Comparison of ENCODE assay signal across 25 cellular contexts in the genomic region with DNA sequence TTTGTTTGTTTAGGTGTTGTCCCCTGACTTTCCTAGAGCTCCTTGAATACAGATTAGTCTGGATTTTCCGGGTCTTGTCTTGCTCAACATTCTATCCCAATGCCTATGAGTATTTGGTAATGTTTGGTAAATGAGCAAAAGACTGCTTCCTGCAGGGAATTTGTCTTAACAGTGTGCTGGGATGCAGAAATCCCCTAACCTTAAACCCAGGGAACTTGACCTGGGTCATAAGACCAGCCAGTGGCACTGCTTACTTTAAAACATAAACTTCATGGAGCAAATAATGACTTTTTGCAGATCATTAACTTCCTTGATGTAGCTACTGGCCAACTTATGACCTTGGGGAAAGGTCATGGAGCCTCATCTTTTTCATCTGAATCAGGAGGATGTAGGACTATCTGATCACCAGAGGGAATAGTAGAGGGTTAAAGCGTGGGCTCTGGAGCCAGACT. TPM values are rescaled to one million over a fixed set of nuclear protein-coding genes. Genes with fewer than 3 reads are reported as not detected.
DNase-seq lines count a peak whose midpoint lies in the region; ATAC-seq, FAIRE-seq and TF ChIP-seq lines count a peak whose summit lies in the region.
"Had no signal": no experiment of that assay in that cellular context is flagged by ENCODE, and none has a peak within 500 bp of the region (broad histone marks: within the 10 kb centered on the region; RNA-seq: fewer than 3 reads in every experiment).

No MANE protein-coding gene starts in this region.

- H2BK12ac ChIP-seq in H1 (ENCODE audit: low read depth, low read length) (no peak overlapping the region), mesenchymal stem cell (ENCODE audit: low read length in 2 of 2) (no peak overlapping the region)

- H2AFZ ChIP-seq in H1 (ENCODE audit: low read length): no peak overlapping the region
- H2AFZ ChIP-seq in mesenchymal stem cell (ENCODE audit: low read depth, low read length): no peak overlapping the region
- no peak overlapping the region for H2AFZ ChIP-seq in GM23338

- H3K18ac ChIP-seq in H1 (ENCODE audit: extremely low read depth, low read length) (no peak overlapping the region), mesenchymal stem cell (ENCODE audit: low read depth in 1 of 2, low read length in 2 of 2) (no peak overlapping the region)

- H3K79me2 ChIP-seq in H1 (ENCODE audit: control insufficient read depth in 1 of 2, insufficient read depth in 2 of 2, low read length in 2 of 2) (no peaks in the 10 kb centered on the region), GM23338 (replicated peaks; ENCODE audit: insufficient read depth) (no peaks in the 10 kb centered on the region)

- WGBS in H1 (ENCODE audit: extremely low coverage in 1 of 2, insufficient coverage in 1 of 2, insufficient read length in 1 of 2, insufficient replicate concordance in 2 of 2, low coverage in 1 of 2, low lambda C conversion rate in 2 of 2, missing lambda C conversion rate in 1 of 2), 2 experiments: 88% methylated on average over 2 of the region's 2 CpGs; no CpG with 5 or more reads in 1 of the 2 experiments
- 91% methylated on average over 1 of the region's 2 CpGs for WGBS in mesenchymal stem cell

- no peak for DNase-seq in H1 (ENCODE audit: low read depth in 1 of 2, low spot score in 2 of 2)
- DNase-seq in left colon: no peak
- peak; percentile 24 for DNase-seq in mesenchymal stem cell
- DNase-seq in GM23338 (ENCODE audit: low spot score): no peak
- no peak for DNase-seq in NCI-H82 treated with DMSO at 0.1 percent for 48 hours (lab: John Stamatoyannopoulos, UW; ENCODE audit: unreplicated experiment)
- DNase-seq in HAP-1 (ENCODE audit: low spot score in 2 of 2): no peak
- DNase-seq: 8988T; ACHN; BE2C; Calu3; CD8-positive, alpha-beta memory T cell; DMS153; DND-41; GOT3; NCI-H1048; NCI-H1417; NCI-H1694; NCI-H2029 treated with DMSO at 0.1 percent for 48 hours; NCI-H526 treated with DMSO at 0.1 percent for 48 hours; RPMI8226; SHP77 had no signal

- peak overlapping the region; percentile 34; the same call in 1 of the 2 replicates for H3K27ac ChIP-seq in 22Rv1
- H3K27ac ChIP-seq in H1 (ENCODE audit: low read depth, low read length): no peak overlapping the region
- H3K27ac ChIP-seq in mesenchymal stem cell (ENCODE audit: low read length, poor library complexity, severe bottlenecking): peak overlapping the region; percentile 41
- H3K27ac ChIP-seq in GM23338 (ENCODE audit: low read depth): no peak overlapping the region

- H3K4me1 Mint-ChIP-seq in GM23338: peaks cover 7% of the 10 kb centered on the region; the same call in 2 of the 3 replicates

- no peaks in the 10 kb centered on the region for H3F3A ChIP-seq in GM23338 (replicated peaks; ENCODE audit: low read depth)

- TF ChIP-seq RAD21 in H1 (IDR thresholded peaks at IDR 0.05 in 1 of 2, conservative IDR thresholded peaks at IDR 0.05 in 1 of 2; ENCODE audit: low read depth in 2 of 2, low read length in 2 of 2): no peak

- H3K4me2 ChIP-seq in H1 (ENCODE audit: insufficient read depth in 1 of 2, low read depth in 2 of 2, low read length in 2 of 2) (no peak overlapping the region), mesenchymal stem cell (ENCODE audit: low read length, poor library complexity, severe bottlenecking) (no peak overlapping the region), GM23338 (no peak overlapping the region)

- H4K8ac ChIP-seq in H1 (ENCODE audit: extremely low read depth, insufficient read depth, low read length) (no peak overlapping the region), mesenchymal stem cell (ENCODE audit: low read length) (no peak overlapping the region)

- H3K56ac ChIP-seq in H1 (replicated peaks; ENCODE audit: insufficient read length, low read depth, low read length): no peak overlapping the region

- H3K9me3 Mint-ChIP-seq in GM23338: no peaks in the 10 kb centered on the region
- H3K9me3 Mint-ChIP-seq: CD14-positive monocyte; CD8-positive, alpha-beta memory T cell; IgD-negative memory B cell had no signal

- intact Hi-C loops in left colon (cut with DNase I, micrococcal nuclease): no loop called here

- CTCF ChIA-PET in H1 (lab: Charles Lee; ENCODE audit: partially characterized antibody): interaction anchor here (0.9 to 8.2 kb wide), 11 partner anchors 8 to 584 kb away, joined by 3 to 65 read pairs (median 5); no protein-coding TSS in a partner anchor

- H2BK20ac ChIP-seq in H1 (ENCODE audit: low read length): no peak overlapping the region

- TF ChIP-seq POLR2A in H1 (IDR thresholded peaks at IDR 0.05; ENCODE audit: control extremely low read depth in 1 of 2, low read depth in 2 of 2, low read length in 2 of 2): no peak

- H3K36me3 Mint-ChIP-seq in GM23338 (ENCODE audit: low read depth): no peaks in the 10 kb centered on the region

- TF ChIP-seq CTCF in 22Rv1 (IDR thresholded peaks at IDR 0.05) (no peak), H1 (IDR thresholded peaks at IDR 0.05; ENCODE audit: control extremely low read depth in 1 of 3, insufficient read depth in 1 of 3, low read depth in 1 of 3, low read length in 3 of 3) (no peak), GM23338 (conservative IDR thresholded peaks at IDR 0.05; ENCODE audit: low read depth in 2 of 2) (no peak)

- H2BK120ac ChIP-seq in H1 (replicated peaks; ENCODE audit: low read depth, low read length) (no peak overlapping the region), mesenchymal stem cell (ENCODE audit: low read depth, low read length) (no peak overlapping the region)

- H3K9me2 ChIP-seq in GM23338 (ENCODE audit: insufficient read depth): no peaks in the 10 kb centered on the region

- no peak overlapping the region for H3K9ac ChIP-seq in H1 (replicated peaks in 1 of 4; ENCODE audit: extremely low read depth in 1 of 4, low read depth in 3 of 4, low read length in 3 of 4)
- H3K9ac ChIP-seq in mesenchymal stem cell (ENCODE audit: low read length): no peak overlapping the region

- H3K14ac ChIP-seq in H1 (ENCODE audit: insufficient read length) (no peak overlapping the region), mesenchymal stem cell (ENCODE audit: low read length in 2 of 2) (no peak overlapping the region)

- H3K27me3 Mint-ChIP-seq in GM23338 (ENCODE audit: insufficient read depth, low read depth, poor library complexity): no peaks in the 10 kb centered on the region
- H3K27me3 Mint-ChIP-seq: IgD-negative memory B cell had no signal

- H4K20me1 ChIP-seq in H1 (replicated peaks in 1 of 2; ENCODE audit: control insufficient read depth in 1 of 2, insufficient read depth in 2 of 2, low read length in 2 of 2): peaks cover 0 to 2% of the 10 kb centered on the region in 2 experiments
- H4K20me1 ChIP-seq in GM23338 (replicated peaks; ENCODE audit: insufficient read depth): no peaks in the 10 kb centered on the region

- H3K4me3 Mint-ChIP-seq in GM23338: no peak overlapping the region
- H3K4me3 Mint-ChIP-seq: CD14-positive monocyte; CD8-positive, alpha-beta memory T cell had no signal

- in situ Hi-C loops in HAP-1 (cut with MboI; ENCODE audit: low sequenced_read_pairs): no loop called here

- H3K4ac ChIP-seq in H1 (replicated peaks; ENCODE audit: insufficient read length, low read depth, low read length): no peak overlapping the region
- no peak overlapping the region for H3K4ac ChIP-seq in mesenchymal stem cell (ENCODE audit: low read depth in 1 of 2, low read length in 2 of 2)

- TF ChIP-seq EP300 in H1 (IDR thresholded peaks at IDR 0.05; ENCODE audit: borderline replicate concordance in 1 of 2, low read depth in 2 of 2, low read length in 2 of 2): no peak

- H3K9me3 ChIP-seq in H1 (ENCODE audit: insufficient read depth in 2 of 2, low read depth in 1 of 2, low read length in 1 of 2): no peaks in the 10 kb centered on the region
- no peaks in the 10 kb centered on the region for H3K9me3 ChIP-seq in mesenchymal stem cell (ENCODE audit: control insufficient read depth, low read length)
- no peaks in the 10 kb centered on the region for H3K9me3 ChIP-seq in HAP-1
- H3K9me3 ChIP-seq: BE2C had no signal

- H3K4me1 ChIP-seq in H1 (replicated peaks in 1 of 4; ENCODE audit: control insufficient read depth in 3 of 4, insufficient read depth in 4 of 4, low read length in 3 of 4): no peaks in the 10 kb centered on the region
- H3K4me1 ChIP-seq in mesenchymal stem cell (ENCODE audit: control insufficient read depth, insufficient read depth, low read depth, low read length): peaks cover 9% of the 10 kb centered on the region
- no peaks in the 10 kb centered on the region; the same call in 1 of the 2 replicates for H3K4me1 ChIP-seq in GM23338 (ENCODE audit: insufficient read depth)
- no peaks in the 10 kb centered on the region for H3K4me1 ChIP-seq in HAP-1
- H3K4me1 ChIP-seq: BE2C had no signal

- POLR2A ChIA-PET in H1 (lab: Charles Lee; ENCODE audit: partially characterized antibody): no interaction called here

- H3K36me3 ChIP-seq in H1 (ENCODE audit: control insufficient read depth in 2 of 4, insufficient read depth in 4 of 4, low read length in 3 of 4): no peaks in the 10 kb centered on the region
- no peaks in the 10 kb centered on the region for H3K36me3 ChIP-seq in mesenchymal stem cell (ENCODE audit: control insufficient read depth in 1 of 2, insufficient read depth in 2 of 2, low read depth in 1 of 2, low read length in 2 of 2)
- H3K36me3 ChIP-seq in GM23338 (ENCODE audit: insufficient read depth): no peaks in the 10 kb centered on the region
- H3K36me3 ChIP-seq in HAP-1 (replicated peaks): no peaks in the 10 kb centered on the region
- H3K36me3 ChIP-seq: BE2C had no signal

- FAIRE-seq in H1 (lab: Jason Lieb, UNC): no peak
- FAIRE-seq: GM18507 had no signal

- no peak overlapping the region for H3K23ac ChIP-seq in H1 (ENCODE audit: insufficient read length)
- no peak overlapping the region for H3K23ac ChIP-seq in mesenchymal stem cell (ENCODE audit: low read length in 2 of 2)

- no peak overlapping the region for H3K27ac Mint-ChIP-seq in GM23338

- no peaks in the 10 kb centered on the region for H3K79me1 ChIP-seq in H1 (ENCODE audit: low read depth, low read length)
- no peaks in the 10 kb centered on the region for H3K79me1 ChIP-seq in mesenchymal stem cell (replicated peaks; ENCODE audit: low read length, poor library complexity, severe bottlenecking)

- H2BK15ac ChIP-seq in H1 (ENCODE audit: low read length) (0 out of 2 replicates have a peak overlapping the region, but pooled peaks have one; percentile 54), mesenchymal stem cell (ENCODE audit: low read depth, poor library complexity, severe bottlenecking) (no peak overlapping the region)

- H3K27me3 ChIP-seq in H1 (replicated peaks in 1 of 4; ENCODE audit: control insufficient read depth in 3 of 4, extremely low read depth in 1 of 4, insufficient read depth in 3 of 4, low read length in 3 of 4) (no peaks in the 10 kb centered on the region), mesenchymal stem cell (ENCODE audit: control insufficient read depth in 1 of 2, insufficient read depth in 1 of 2, low read length in 2 of 2) (no peaks in the 10 kb centered on the region), GM23338 (ENCODE audit: insufficient read depth) (no peaks in the 10 kb centered on the region), HAP-1 (ENCODE audit: low read depth) (no peaks in the 10 kb centered on the region)
- H3K27me3 ChIP-seq: BE2C had no signal

- no peak overlapping the region for H4K5ac ChIP-seq in H1 (ENCODE audit: insufficient read length, low read depth, low read length)

- H2AK5ac ChIP-seq in H1 (ENCODE audit: low read depth, low read length) (no peak overlapping the region), mesenchymal stem cell (ENCODE audit: low read length, severe bottlenecking) (no peak overlapping the region)

- ATAC-seq in left colon (peak; percentile 9), GM23338 (no peak)

- H3K4me3 ChIP-seq in H1 (ENCODE audit: extremely low read depth in 1 of 4, insufficient read depth in 2 of 4, low read depth in 3 of 4, low read length in 4 of 4): no peak overlapping the region
- no peak overlapping the region for H3K4me3 ChIP-seq in mesenchymal stem cell (ENCODE audit: insufficient read depth in 1 of 2, low read depth in 1 of 2, low read length in 2 of 2)
- H3K4me3 ChIP-seq in GM23338: no peak overlapping the region
- H3K4me3 ChIP-seq in HAP-1: no peak overlapping the region

- no peaks in the 10 kb centered on the region for H3K23me2 ChIP-seq in H1 (ENCODE audit: low read depth, low read length)

- H2BK5ac ChIP-seq in H1 (ENCODE audit: low read depth, low read length) (no peak overlapping the region), mesenchymal stem cell (ENCODE audit: low read depth, low read length, poor library complexity, severe bottlenecking) (no peak overlapping the region)

- H4K91ac ChIP-seq in H1 (replicated peaks; ENCODE audit: insufficient read length, low read length) (no peak overlapping the region), mesenchymal stem cell (ENCODE audit: low read length) (no peak overlapping the region)

RNA-seq across cellular contexts. Expression of a gene that starts 27.2 kb away (rescaled TPM):
- 6.4 and 8.2 TPM in 2 replicates for total RNA-seq in H1 (2021; fragmentation: NEBNext Ultra II Directional; extraction: Animal tissue kit (Norgen Biotek cat#: 25700))
- polyA plus RNA-seq in H1 (2011; rRNA removed) (4.0 and 4.2 TPM in 2 replicates), GM23338 (2016; fragmentation: Nextera tagmentation; extraction: Ambion mirVana) (4.4 and 6.3 TPM in 2 replicates)
- polyA plus RNA-seq in H1 (2011; cell fraction: cytosol; rRNA removed): 5.2 TPM
- 6.2 TPM for polyA plus RNA-seq in H1 (2011; cell fraction: nucleus; rRNA removed)
- 3.3 to 4.2 TPM (median 3.6 TPM) in 4 replicates for polyA plus RNA-seq in H1 (2012, experiment 1 of 2)
- 1.7 TPM for polyA plus RNA-seq in H1 (2012, experiment 2 of 2)
- 3.0 TPM for polyA plus RNA-seq in H1 (2013, experiment 1 of 2)
- polyA plus RNA-seq in H1 (2013, experiment 2 of 2): 2.7 TPM
- 6.7 and 7.0 TPM in 2 replicates for polyA minus RNA-seq in H1 (2011; rRNA and poly(A)+ RNA removed)
- polyA minus RNA-seq in H1 (2011; cell fraction: cytosol; rRNA and poly(A)+ RNA removed): 4.4 TPM
- polyA minus RNA-seq in H1 (2011; cell fraction: nucleus; rRNA and poly(A)+ RNA removed): 8.1 TPM
- 1 to 10 TPM; 3.4 to 4.4 TPM for total RNA-seq in left colon
- polyA plus RNA-seq in mesenchymal stem cell (2013, experiment 1 of 2): 1.7 TPM
- polyA plus RNA-seq in mesenchymal stem cell (2013, experiment 2 of 2): 1.8 TPM
- 6.0 and 6.4 TPM in 2 replicates for total RNA-seq in GM23338 (2014; rRNA removed; shearing (Covaris generic))

RNA-seq across cellular contexts. Expression of a gene that starts 27.6 kb away (rescaled TPM):
- total RNA-seq in H1 (2021; fragmentation: NEBNext Ultra II Directional; extraction: Animal tissue kit (Norgen Biotek cat#: 25700)): 123 and 139 TPM in 2 replicates
- polyA plus RNA-seq in H1 (2011; rRNA removed) (71.2 and 116 TPM in 2 replicates), GM23338 (2016; fragmentation: Nextera tagmentation; extraction: Ambion mirVana) (117 and 132 TPM in 2 replicates)
- 132 TPM for polyA plus RNA-seq in H1 (2011; cell fraction: cytosol; rRNA removed)
- 40.3 TPM for polyA plus RNA-seq in H1 (2011; cell fraction: nucleus; rRNA removed)
- 97.4 to 114 TPM (median 102 TPM) in 4 replicates for polyA plus RNA-seq in H1 (2012, experiment 1 of 2)
- polyA plus RNA-seq in H1 (2012, experiment 2 of 2): 26.5 TPM
- 141 TPM for polyA plus RNA-seq in H1 (2013, experiment 1 of 2)
- polyA plus RNA-seq in H1 (2013, experiment 2 of 2): 160 TPM
- polyA minus RNA-seq in H1 (2011; rRNA and poly(A)+ RNA removed): 95.0 and 118 TPM in 2 replicates
- polyA minus RNA-seq in H1 (2011; cell fraction: cytosol; rRNA and poly(A)+ RNA removed): 52.6 TPM
- polyA minus RNA-seq in H1 (2011; cell fraction: nucleus; rRNA and poly(A)+ RNA removed): 36.0 TPM
- total RNA-seq in left colon: 1,000 to 10,000 TPM in 1 of 2 donors, 100 to 1,000 TPM in 1; 782 to 1,105 TPM
- polyA plus RNA-seq in mesenchymal stem cell (2013, experiment 1 of 2): 282 TPM
- polyA plus RNA-seq in mesenchymal stem cell (2013, experiment 2 of 2): 305 TPM
- total RNA-seq in GM23338 (2014; rRNA removed; shearing (Covaris generic)): 81.9 and 91.6 TPM in 2 replicates

Comparison
In these comparisons a context has a peak if more than half of its experiments do, and no peak if none do; other contexts are left out.
1. H3K27ac ChIP-seq: peak in 22Rv1 (single experiment) and mesenchymal stem cell (single experiment); none in H1 (single experiment) and GM23338 (single experiment).